In the genomic region with DNA sequence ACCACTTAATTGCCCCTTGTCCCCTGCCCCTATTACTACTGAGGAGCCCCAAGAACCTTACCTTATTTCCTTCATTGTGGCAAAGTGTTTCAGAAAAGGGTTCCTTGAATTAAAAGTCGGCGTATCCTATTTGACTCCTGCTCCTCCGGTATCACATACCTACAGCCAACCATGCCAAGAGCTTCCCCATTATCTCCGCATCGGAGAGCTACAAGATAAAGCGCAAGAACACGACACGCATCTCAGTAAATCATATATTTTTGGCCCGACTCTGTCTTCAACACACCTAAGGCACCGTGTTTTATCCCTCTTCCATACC, we compare ENCODE assay signal across 8 cellular contexts. TPM values are rescaled to one million over a fixed set of nuclear protein-coding genes. Genes with fewer than 3 reads are reported as not detected.
DNase-seq lines count a peak whose midpoint lies in the region; ATAC-seq and TF ChIP-seq lines count a peak whose summit lies in the region.

No MANE protein-coding gene starts in this region.

- H3K23ac ChIP-seq in trophoblast cell (ENCODE audit: low read length): no peak overlapping the region

- H3K79me2 ChIP-seq in trophoblast cell (ENCODE audit: control insufficient read depth, insufficient read depth, low read length, poor library complexity): peaks cover 6% of the 10 kb centered on the region

- H2BK12ac ChIP-seq in trophoblast cell (ENCODE audit: low read length): no peak overlapping the region

- H2BK5ac ChIP-seq in trophoblast cell (ENCODE audit: low read depth, low read length, poor library complexity): peak overlapping the region; percentile 62

- peak; percentile 3 for ATAC-seq in HG02759 (IDR thresholded peaks at IDR 0.05; ENCODE audit: unreplicated experiment)

- no peak overlapping the region for H2AK5ac ChIP-seq in trophoblast cell (ENCODE audit: low read length)

- TF ChIP-seq CTCF in epithelial cell of esophagus (IDR thresholded peaks at IDR 0.05; ENCODE audit: insufficient read depth, low read depth, low read length, missing control alignments): no peak

- H3K4me1 ChIP-seq in NT2/D1 (ENCODE audit: insufficient read depth, insufficient read length) (no peaks in the 10 kb centered on the region), trophoblast cell (ENCODE audit: control insufficient read depth in 1 of 2, insufficient read depth in 2 of 2, low read length in 2 of 2) (peaks cover 0 to 2% of the 10 kb centered on the region in 2 experiments)

- H3K27me3 ChIP-seq in NT2/D1 (ENCODE audit: insufficient read depth, insufficient read length) (no peaks in the 10 kb centered on the region), trophoblast cell (ENCODE audit: insufficient read depth, low read length) (no peaks in the 10 kb centered on the region)

- no peak overlapping the region for H4K91ac ChIP-seq in trophoblast cell (ENCODE audit: low read depth, low read length)

- peak overlapping the region; percentile 52 for H2AFZ ChIP-seq in trophoblast cell (ENCODE audit: insufficient read depth, low read length, poor library complexity)

- DNase-seq in NCI-H1105 treated with DMSO at 0.1 percent for 48 hours (lab: John Stamatoyannopoulos, UW) (peak; percentile 58), NCI-H1105 (lab: John Stamatoyannopoulos, UW) (no peak), NT2/D1 (ENCODE audit: low read depth, low spot score) (no peak), epithelial cell of esophagus (ENCODE audit: low read depth) (peak; percentile 47), trophoblast cell (no peak), NCI-H128 (lab: John Stamatoyannopoulos, UW; ENCODE audit: unreplicated experiment) (no peak), GOT3 (lab: John Stamatoyannopoulos, UW) (no peak)

- peak overlapping the region; percentile 81 for H4K8ac ChIP-seq in trophoblast cell (ENCODE audit: low read depth, low read length)

- H3K36me3 ChIP-seq in NT2/D1 (ENCODE audit: insufficient read depth, insufficient read length, low read length) (peaks cover 42% of the 10 kb centered on the region), trophoblast cell (ENCODE audit: control insufficient read depth in 1 of 2, insufficient read depth in 2 of 2, low read length in 2 of 2) (peaks cover 5 to 6% of the 10 kb centered on the region in 2 experiments)

- no peaks in the 10 kb centered on the region for H3K9me3 ChIP-seq in NT2/D1 (ENCODE audit: insufficient read depth, low read length)
- H3K9me3 ChIP-seq in trophoblast cell (ENCODE audit: insufficient read depth, low read depth, low read length): no peaks in the 10 kb centered on the region

- peak overlapping the region; percentile 24 for H3K4ac ChIP-seq in trophoblast cell (ENCODE audit: low read depth, low read length)

- no peak overlapping the region for H2BK120ac ChIP-seq in trophoblast cell (ENCODE audit: insufficient read depth, low read length, poor library complexity)

- H3K18ac ChIP-seq in trophoblast cell (ENCODE audit: low read length): peak overlapping the region; percentile 61

- WGBS in trophoblast cell (ENCODE audit: extremely low coverage, insufficient coverage, insufficient read length): no CpG with 5 or more reads among the region's 10 CpGs

- peak overlapping the region; percentile 78 for H4K12ac ChIP-seq in trophoblast cell (ENCODE audit: low read depth, low read length)

- peaks cover 5% of the 10 kb centered on the region for H3K79me1 ChIP-seq in trophoblast cell (ENCODE audit: low read length)

- peak overlapping the region; percentile 86 for H3K27ac ChIP-seq in trophoblast cell (ENCODE audit: low read depth, low read length)

- peak overlapping the region; percentile 84 for H3K4me3 ChIP-seq in NT2/D1 (ENCODE audit: insufficient read length, low read depth)
- peak overlapping the region; percentile 89 for H3K4me3 ChIP-seq in epithelial cell of esophagus (ENCODE audit: low read length)
- peak overlapping the region; percentile 73 for H3K4me3 ChIP-seq in trophoblast cell (ENCODE audit: low read depth, low read length)

- H3K9ac ChIP-seq in NT2/D1 (ENCODE audit: insufficient read length, low read depth): peak overlapping the region; percentile 88
- H3K9ac ChIP-seq in trophoblast cell (ENCODE audit: low read length): peak overlapping the region; percentile 73

- peak overlapping the region; percentile 59 for H3K4me2 ChIP-seq in trophoblast cell (ENCODE audit: low read length)

- H3K14ac ChIP-seq in trophoblast cell (ENCODE audit: low read length): peak overlapping the region; percentile 29

RNA-seq across cellular contexts. Expression of a gene that starts 0.6 kb away (rescaled TPM):
- polyA plus RNA-seq in trophoblast cell (2013): 3.9 and 4.3 TPM in 2 replicates

RNA-seq across cellular contexts. Expression of a gene that starts 9.0 kb away (rescaled TPM):
- polyA plus RNA-seq in trophoblast cell (2013): 331 and 347 TPM in 2 replicates

Comparison
In these comparisons a context has a peak if more than half of its experiments do, and no peak if none do; other contexts are left out.
1. DNase-seq: peak in NCI-H1105 treated with DMSO at 0.1 percent for 48 hours (single experiment) and epithelial cell of esophagus (single experiment); none in NCI-H1105 (single experiment), NT2/D1 (single experiment), trophoblast cell (0 of 2), NCI-H128 (single experiment) and GOT3 (single experiment).
2. Peak in every context shown above with its lines, with median percentiles within 50 percentile points of each other: H3K4me3 ChIP-seq.